In genomic region chr21:44086636-44087425, GRCh38 we compare ENCODE assay signal across 10 cellular contexts. TPM values are rescaled to one million over a fixed set of nuclear protein-coding genes. Genes with fewer than 3 reads are reported as not detected.
DNase-seq lines count a peak whose midpoint lies in the region; TF ChIP-seq lines count a peak whose summit lies in the region.
"Had no signal": no experiment of that assay in that cellular context is flagged by ENCODE, and none has a peak within 500 bp of the region (broad histone marks: within the 10 kb centered on the region; RNA-seq: fewer than 3 reads in every experiment).

No MANE protein-coding gene starts in this region.

- H2BK15ac ChIP-seq in mesenchymal stem cell (ENCODE audit: low read depth, poor library complexity, severe bottlenecking) = no peak overlapping the region

- no peaks in the 10 kb centered on the region for H3K9me3 ChIP-seq in colonic mucosa
- no peaks in the 10 kb centered on the region for H3K9me3 ChIP-seq in mesenchymal stem cell (ENCODE audit: control insufficient read depth, low read length)
- H3K9me3 ChIP-seq in testis = no peaks in the 10 kb centered on the region
- H3K9me3 ChIP-seq: right lobe of liver had no signal

- H3K36me3 ChIP-seq in colonic mucosa (no peaks in the 10 kb centered on the region), mesenchymal stem cell (ENCODE audit: control insufficient read depth in 1 of 2, insufficient read depth in 2 of 2, low read depth in 1 of 2, low read length in 2 of 2) (peaks cover 63 to 87% of the 10 kb centered on the region in 2 experiments), testis (ENCODE audit: low read depth, missing control alignments) (no peaks in the 10 kb centered on the region)

- H2BK5ac ChIP-seq in mesenchymal stem cell (ENCODE audit: low read depth, low read length, poor library complexity, severe bottlenecking) = no peak overlapping the region

- no peaks in the 10 kb centered on the region for H3K27me3 ChIP-seq in colonic mucosa
- no peaks in the 10 kb centered on the region for H3K27me3 ChIP-seq in mesenchymal stem cell (ENCODE audit: control insufficient read depth in 1 of 2, insufficient read depth in 1 of 2, low read length in 2 of 2)
- H3K27me3 ChIP-seq in testis = no peaks in the 10 kb centered on the region
- H3K27me3 ChIP-seq: right lobe of liver had no signal

- H3K4ac ChIP-seq in mesenchymal stem cell (ENCODE audit: low read depth in 1 of 2, low read length in 2 of 2) = no peak overlapping the region

- peaks cover 13% of the 10 kb centered on the region for H3K4me1 Mint-ChIP-seq in progenitor cell of endocrine pancreas (ENCODE audit: low read depth)

- H4K91ac ChIP-seq in mesenchymal stem cell (ENCODE audit: low read length) = peak overlapping the region; percentile 16

- H3K27ac ChIP-seq in colonic mucosa (no peak overlapping the region), mesenchymal stem cell (ENCODE audit: low read length, poor library complexity, severe bottlenecking) (no peak overlapping the region), testis (peak overlapping the region; percentile 57 to 70)

- no peak overlapping the region for H3K14ac ChIP-seq in mesenchymal stem cell (ENCODE audit: low read length in 2 of 2)

- H3K9me3 Mint-ChIP-seq in progenitor cell of endocrine pancreas (ENCODE audit: low read depth) = no peaks in the 10 kb centered on the region
- H3K9me3 Mint-ChIP-seq: activated T-cell treated with anti-CD3 and anti-CD28 coated beads, Interleukin-2, amount 50 U/mL, for 4 hours had no signal

- no peak overlapping the region for H3K27ac Mint-ChIP-seq in progenitor cell of endocrine pancreas

- no peak overlapping the region for H2AFZ ChIP-seq in mesenchymal stem cell (ENCODE audit: low read depth, low read length)

- peaks cover 35% of the 10 kb centered on the region for H3K79me1 ChIP-seq in mesenchymal stem cell (replicated peaks; ENCODE audit: low read length, poor library complexity, severe bottlenecking)

- H3K27me3 Mint-ChIP-seq in progenitor cell of endocrine pancreas = no peaks in the 10 kb centered on the region

- H2BK12ac ChIP-seq in mesenchymal stem cell (ENCODE audit: low read length in 2 of 2) = no peak overlapping the region

- no peak overlapping the region for H3K4me3 ChIP-seq in colonic mucosa
- no peak overlapping the region for H3K4me3 ChIP-seq in mesenchymal stem cell (ENCODE audit: insufficient read depth in 1 of 2, low read depth in 1 of 2, low read length in 2 of 2)
- no peak overlapping the region for H3K4me3 ChIP-seq in testis
- H3K4me3 ChIP-seq: right lobe of liver had no signal

- WGBS in mesenchymal stem cell = 96% methylated on average over 21 of the region's 21 CpGs
- WGBS in testis, 2 donors = 82% methylated on average over 9 to 21 of the region's 21 CpGs

- H3K4me2 ChIP-seq in mesenchymal stem cell (ENCODE audit: low read length, poor library complexity, severe bottlenecking) = no peak overlapping the region

- H3K9ac ChIP-seq in colonic mucosa (ENCODE audit: low read depth in 2 of 2, low read length in 2 of 2) (peak overlapping the region in 1 of 2 donors; percentile 97), mesenchymal stem cell (ENCODE audit: low read length) (no peak overlapping the region)

- H3K23ac ChIP-seq in mesenchymal stem cell (ENCODE audit: low read length in 2 of 2) = no peak overlapping the region

- no peak overlapping the region for H4K8ac ChIP-seq in mesenchymal stem cell (ENCODE audit: low read length)

- no peak overlapping the region for H3K18ac ChIP-seq in mesenchymal stem cell (ENCODE audit: low read depth in 1 of 2, low read length in 2 of 2)

- no peak overlapping the region for H3K4me3 Mint-ChIP-seq in progenitor cell of endocrine pancreas (ENCODE audit: low read depth)

- H2BK120ac ChIP-seq in mesenchymal stem cell (ENCODE audit: low read depth, low read length) = no peak overlapping the region

- intact Hi-C loops in colonic mucosa (cut with DNase I) = no loop called here
- intact Hi-C loops in testis (cut with DNase I; ENCODE audit: low total_unique reads) = no loop called here

- no peak overlapping the region for H2AK5ac ChIP-seq in mesenchymal stem cell (ENCODE audit: low read length, severe bottlenecking)

- TF ChIP-seq POLR2A in testis (IDR thresholded peaks at IDR 0.05) = no peak

- peaks cover 22% of the 10 kb centered on the region for H3K36me3 Mint-ChIP-seq in progenitor cell of endocrine pancreas (ENCODE audit: insufficient read depth)

- H3K4me1 ChIP-seq in colonic mucosa (peaks cover 11% of the 10 kb centered on the region), mesenchymal stem cell (ENCODE audit: control insufficient read depth, insufficient read depth, low read depth, low read length) (peaks cover 17% of the 10 kb centered on the region), testis (peaks cover 18% of the 10 kb centered on the region)

- peak; percentile 53 for DNase-seq in activated CD8-positive, alpha-beta memory T cell treated with anti-CD3 and anti-CD28 coated beads, Interleukin-2, amount 50 U/mL, for 48 hours
- no peak for DNase-seq in activated CD8-positive, alpha-beta memory T cell treated with anti-CD3 and anti-CD28 coated beads, Interleukin-2, amount 50 U/mL, for 4 hours
- DNase-seq in colonic mucosa (peak; percentile 18), mesenchymal stem cell (no peak), testis (peak; percentile 14), progenitor cell of endocrine pancreas (ENCODE audit: low spot score, unreplicated experiment) (no peak), NCI-H2029 (lab: John Stamatoyannopoulos, UW) (no peak), COLO829 (ENCODE audit: low spot score) (no peak)
- DNase-seq: activated T-cell treated with anti-CD3 and anti-CD28 coated beads, Interleukin-2, amount 50 U/mL, for 4 hours; right lobe of liver had no signal

- no peak for TF ChIP-seq CTCF in colonic mucosa (IDR thresholded peaks at IDR 0.05)
- TF ChIP-seq CTCF in testis (IDR thresholded peaks at IDR 0.05) = no peak
- TF ChIP-seq CTCF in progenitor cell of endocrine pancreas (IDR thresholded peaks at IDR 0.05; ENCODE audit: unreplicated experiment) = no peak

RNA-seq across cellular contexts. Expression of gene PWP2, which starts 20.4 kb away (rescaled TPM):
- total RNA-seq in colonic mucosa (1 to 10 TPM; 2.3 to 3.1 TPM), testis (10 to 100 TPM in 1 of 2 donors, 1 to 10 TPM in 1; 7.8 to 23.7 TPM), progenitor cell of endocrine pancreas (5.3 and 7.0 TPM in 2 replicates)
- polyA plus RNA-seq in mesenchymal stem cell (2013, experiment 1 of 2) = 0.12 TPM
- 0.15 TPM for polyA plus RNA-seq in mesenchymal stem cell (2013, experiment 2 of 2)
- 10.8 TPM for polyA plus RNA-seq in testis (ENCODE audit: insufficient read depth, low read depth, low replicate concordance)

RNA-seq across cellular contexts. Expression of gene GATD3, which starts 46.7 kb away (rescaled TPM):
- 10 to 100 TPM in 1 of 2 donors, 1 to 10 TPM in 1; 6.5 to 10.6 TPM for total RNA-seq in colonic mucosa
- 7.4 TPM for polyA plus RNA-seq in mesenchymal stem cell (2013, experiment 1 of 2)
- 7.0 TPM for polyA plus RNA-seq in mesenchymal stem cell (2013, experiment 2 of 2)
- 10 to 100 TPM; 20.1 to 78.3 TPM for total RNA-seq in testis
- 19.0 TPM for polyA plus RNA-seq in testis (ENCODE audit: insufficient read depth, low read depth, low replicate concordance)
- 16.7 and 20.6 TPM in 2 replicates for total RNA-seq in progenitor cell of endocrine pancreas

Comparison
In these comparisons a context has a peak if more than half of its experiments do, and no peak if none do; other contexts are left out.
1. DNase-seq: peak in activated CD8-positive, alpha-beta memory T cell treated with anti-CD3 and anti-CD28 coated beads, Interleukin-2, amount 50 U/mL, for 48 hours (single experiment), colonic mucosa (single experiment) and testis (single experiment); none in activated CD8-positive, alpha-beta memory T cell treated with anti-CD3 and anti-CD28 coated beads, Interleukin-2, amount 50 U/mL, for 4 hours (single experiment), mesenchymal stem cell (single experiment), progenitor cell of endocrine pancreas (single experiment), NCI-H2029 (single experiment) and COLO829 (single experiment).
2. H3K27ac ChIP-seq: peak in testis (2 of 2); none in colonic mucosa (single experiment) and mesenchymal stem cell (single experiment).